In the genomic region with DNA sequence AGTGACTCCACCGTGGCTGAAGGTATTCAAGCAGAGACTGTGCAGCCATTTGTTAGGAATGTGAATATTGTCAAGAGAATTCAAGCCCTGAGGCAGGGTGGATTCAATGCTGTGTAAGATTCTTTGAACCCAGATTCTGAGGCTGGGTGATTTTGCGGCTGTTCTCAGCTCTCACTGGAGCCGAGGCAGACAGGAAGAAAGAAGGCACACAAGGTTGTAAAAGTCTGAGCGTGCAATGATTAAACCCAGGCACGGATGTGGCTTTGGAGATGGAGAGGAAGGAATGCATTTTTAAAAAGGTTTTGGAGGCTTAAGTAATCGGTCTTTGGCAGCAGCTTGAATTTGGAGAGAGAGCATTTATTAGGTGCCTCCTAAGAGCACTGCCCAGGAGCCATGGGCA, we compare ENCODE assay signal across 10 cellular contexts.
DNase-seq lines count a peak whose midpoint lies in the region; ATAC-seq and TF ChIP-seq lines count a peak whose summit lies in the region.
"Had no signal": no experiment of that assay in that cellular context is flagged by ENCODE, and none has a peak within 500 bp of the region (broad histone marks: within the 10 kb centered on the region; RNA-seq: fewer than 3 reads in every experiment).

No MANE protein-coding gene starts in this region.

- no peak overlapping the region for H3K23ac ChIP-seq in mesendoderm (ENCODE audit: low read length)

- H3K79me1 ChIP-seq in mesendoderm (ENCODE audit: low read length): no peaks in the 10 kb centered on the region

- H3K56ac ChIP-seq in mesendoderm (ENCODE audit: low read length): no peak overlapping the region

- peak; percentile 45 to 81 (median 68) for TF ChIP-seq EP300 in sigmoid colon (IDR thresholded peaks at IDR 0.05)

- 4 to 8% methylated on average over 6 of the region's 6 CpGs for WGBS in sigmoid colon, 2 donors
- no CpG with 5 or more reads among the region's 6 CpGs for WGBS in mesendoderm (ENCODE audit: extremely low coverage, insufficient coverage, low lambda C conversion rate)

- no peak for TF ChIP-seq POLR2A in sigmoid colon (IDR thresholded peaks at IDR 0.05)

- H3K27ac ChIP-seq in RWPE1: peak overlapping the region; percentile 78
- peak overlapping the region in 3 of 4 donors; percentile 79 to 81 (median 80) for H3K27ac ChIP-seq in sigmoid colon
- H3K27ac ChIP-seq in left ventricle myocardium inferior (replicated peaks): no peak overlapping the region
- no peak overlapping the region for H3K27ac ChIP-seq in mesendoderm (ENCODE audit: low read depth, low read length)
- H3K27ac ChIP-seq: cardiac muscle cell had no signal

- H3K9me3 ChIP-seq in sigmoid colon (no peaks in the 10 kb centered on the region), left ventricle myocardium inferior (replicated peaks) (no peaks in the 10 kb centered on the region)

- no peak overlapping the region for H2BK5ac ChIP-seq in mesendoderm (ENCODE audit: low read length)

- H3K18ac ChIP-seq in mesendoderm (ENCODE audit: low read length): no peak overlapping the region

- peaks cover 0 to 72% (median 64%) of the 10 kb centered on the region in 4 donors for H3K4me1 ChIP-seq in sigmoid colon
- peaks cover 12% of the 10 kb centered on the region for H3K4me1 ChIP-seq in left ventricle myocardium inferior
- H3K4me1 ChIP-seq in mesendoderm (ENCODE audit: control insufficient read depth, low read depth, low read length): no peaks in the 10 kb centered on the region

- no peak overlapping the region for H4K5ac ChIP-seq in mesendoderm (ENCODE audit: low read length)

- no peak overlapping the region for H2BK120ac ChIP-seq in mesendoderm (ENCODE audit: low read depth, low read length)

- CTCF ChIA-PET in RWPE1 (lab: Yijun Ruan, JAX): interaction anchor here (0.6 to 4.1 kb wide), 3 partner anchors 13 to 1304 kb away, joined by 3 to 26 read pairs (median 3); no protein-coding TSS in a partner anchor

- H3K4ac ChIP-seq in mesendoderm (ENCODE audit: low read depth, low read length): no peak overlapping the region

- POLR2A ChIA-PET in RWPE1 (lab: Yijun Ruan, JAX; ENCODE audit: low non-redundant PET): interaction anchor here (0.5 kb wide), 1 partner anchor 335 kb away, joined by 3 read pairs; no protein-coding TSS in a partner anchor

- no peak for TF ChIP-seq CTCF in RWPE1 (conservative IDR thresholded peaks at IDR 0.05; ENCODE audit: low read depth)
- TF ChIP-seq CTCF in choroid plexus epithelial cell (conservative IDR thresholded peaks at IDR 0.05; ENCODE audit: low read depth, low read length): no peak
- TF ChIP-seq CTCF in sigmoid colon (IDR thresholded peaks at IDR 0.05): no peak
- no peak for TF ChIP-seq CTCF in left ventricle myocardium inferior (IDR thresholded peaks at IDR 0.05; ENCODE audit: borderline replicate concordance)

- intact Hi-C loops in sigmoid colon (cut with DNase I) (loop anchor here (5.0 kb wide), 1 partner anchor 682 kb away; no protein-coding TSS in a partner anchor), left ventricle myocardium inferior (cut with micrococcal nuclease) (loop anchor here (5.0 kb wide), 1 partner anchor 347 kb away; no protein-coding TSS in a partner anchor)

- H2BK15ac ChIP-seq in mesendoderm (replicated peaks; ENCODE audit: low read depth): no peak overlapping the region

- H3K27me3 ChIP-seq in sigmoid colon (no peaks in the 10 kb centered on the region), left ventricle myocardium inferior (ENCODE audit: low read depth) (peaks cover 46% of the 10 kb centered on the region), mesendoderm (ENCODE audit: insufficient read depth, low read length, poor library complexity) (no peaks in the 10 kb centered on the region)
- H3K27me3 ChIP-seq: cardiac muscle cell had no signal

- H3K4me3 ChIP-seq in choroid plexus epithelial cell (ENCODE audit: low read depth, low read length) (no peak overlapping the region), sigmoid colon (peak overlapping the region in 1 of 4 donors; percentile 7), left ventricle myocardium inferior (no peak overlapping the region), mesendoderm (ENCODE audit: low read length) (no peak overlapping the region)
- H3K4me3 ChIP-seq: cardiac muscle cell had no signal

- DNase-seq in EL (peak; percentile 94), RWPE1 (ENCODE audit: low spot score) (no peak), choroid plexus epithelial cell (ENCODE audit: low read depth) (peak; percentile 71), sigmoid colon (no peak), left ventricle myocardium inferior (no peak), mesendoderm (no peak)
- DNase-seq: left cardiac atrium, Right ventricle myocardium superior had no signal

- no peak overlapping the region for H4K8ac ChIP-seq in mesendoderm (ENCODE audit: low read depth, low read length)

- no peaks in the 10 kb centered on the region for H3K79me2 ChIP-seq in mesendoderm (ENCODE audit: control insufficient read depth, insufficient read depth, low read length)

- no peak overlapping the region for H3K9ac ChIP-seq in mesendoderm (ENCODE audit: low read length)

- H3K4me2 ChIP-seq in mesendoderm (ENCODE audit: low read length): no peak overlapping the region

- ATAC-seq in GM18498 (IDR thresholded peaks at IDR 0.05; ENCODE audit: unreplicated experiment): no peak
- ATAC-seq: left cardiac atrium had no signal

- H2AK5ac ChIP-seq in mesendoderm (ENCODE audit: low read length): no peak overlapping the region

- H3K36me3 ChIP-seq in sigmoid colon: no peaks in the 10 kb centered on the region
- no peaks in the 10 kb centered on the region for H3K36me3 ChIP-seq in left ventricle myocardium inferior
- no peaks in the 10 kb centered on the region for H3K36me3 ChIP-seq in mesendoderm (ENCODE audit: control insufficient read depth, insufficient read depth, low read length)
- H3K36me3 ChIP-seq: cardiac muscle cell had no signal

Comparison
In these comparisons a context has a peak if more than half of its experiments do, and no peak if none do; other contexts are left out.
1. DNase-seq: peak in EL (single experiment) and choroid plexus epithelial cell (single experiment); none in RWPE1 (single experiment), sigmoid colon (single experiment), left ventricle myocardium inferior (single experiment) and mesendoderm (single experiment).
2. H3K27ac ChIP-seq: peak in RWPE1 (single experiment) and sigmoid colon (3 of 4); none in left ventricle myocardium inferior (single experiment) and mesendoderm (single experiment).